Comparison of ENCODE assay signal across 15 cellular contexts in genomic region chr19:18253716-18254115, GRCh38. TPM values are rescaled to one million over a fixed set of nuclear protein-coding genes. Genes with fewer than 3 reads are reported as not detected.
A peak's percentile ranks its signal among the peaks of the same experiment; 100 is the strongest.
DNase-seq lines count a peak whose midpoint lies in the region; ATAC-seq, FAIRE-seq and TF ChIP-seq lines count a peak whose summit lies in the region.
"Had no signal": no experiment of that assay in that cellular context is flagged by ENCODE, and none has a peak within 500 bp of the region (broad histone marks: within the 10 kb centered on the region; RNA-seq: fewer than 3 reads in every experiment).

No MANE protein-coding gene starts in this region.

- H4K20me1 ChIP-seq in HepG2 (ENCODE audit: insufficient read depth, low read length): no peaks in the 10 kb centered on the region

- H3K4me3 ChIP-seq in heart left ventricle (no peak overlapping the region), right atrium auricular region (no peak overlapping the region), HepG2 (replicated peaks in 1 of 3; ENCODE audit: insufficient read depth in 1 of 3, low read depth in 2 of 3, low read length in 3 of 3) (no peak overlapping the region), Caco-2 (ENCODE audit: low read depth, low read length) (no peak overlapping the region)
- H3K4me3 ChIP-seq: sigmoid colon, thoracic aorta had no signal

- peaks cover 0 to 6% (median 0%) of the 10 kb centered on the region in 9 donors for H3K36me3 ChIP-seq in heart left ventricle
- H3K36me3 ChIP-seq in right atrium auricular region: no peaks in the 10 kb centered on the region
- H3K36me3 ChIP-seq in HepG2 (replicated peaks in 1 of 2; ENCODE audit: control insufficient read depth in 1 of 2, insufficient read depth in 2 of 2, low read length in 2 of 2): no peaks in the 10 kb centered on the region
- H3K36me3 ChIP-seq in Caco-2 (ENCODE audit: control insufficient read depth, insufficient read depth, low read length): no peaks in the 10 kb centered on the region

- H3K9me3 ChIP-seq in heart left ventricle: peaks cover 0 to 4% (median 0%) of the 10 kb centered on the region in 12 donors
- H3K9me3 ChIP-seq in right atrium auricular region: peaks cover 0 to 3% of the 10 kb centered on the region in 2 donors
- no peaks in the 10 kb centered on the region for H3K9me3 ChIP-seq in HepG2 (ENCODE audit: low read length)
- no peaks in the 10 kb centered on the region for H3K9me3 ChIP-seq in Caco-2
- H3K9me3 ChIP-seq: sigmoid colon, thoracic aorta had no signal

- H3K27me3 ChIP-seq in heart left ventricle (peaks cover 0 to 12% (median 4%) of the 10 kb centered on the region in 9 donors), right atrium auricular region (no peaks in the 10 kb centered on the region), HepG2 (ENCODE audit: control insufficient read depth in 1 of 2, insufficient read depth in 2 of 2, low read length in 2 of 2) (peaks cover 2 to 29% of the 10 kb centered on the region in 2 experiments; a peak in 4 of 5 replicates), Caco-2 (replicated peaks; ENCODE audit: control insufficient read depth, insufficient read depth, low read length) (no peaks in the 10 kb centered on the region)

- no peak for FAIRE-seq in HepG2 (lab: Jason Lieb, UNC)

- CTCF ChIA-PET in HepG2 (lab: Yijun Ruan, JAX; ENCODE audit: low intra/inter-chr PET ratio, low total read pairs) (no interaction called here), Caco-2 (lab: Charles Lee) (interaction anchor here (0.8 to 2.7 kb wide), 6 partner anchors 26 to 141 kb away, joined by 3 to 33 read pairs (median 6); partner anchors contain the start of genes LSM4 and MPV17L2)

- in situ Hi-C loops in HepG2 (cut with HindIII; ENCODE audit: extremely low pct_ligation_motif_present, low pct_unique_long_range_greater_than_20kb): loop anchor here (5.0 kb wide), 1 partner anchor 46 kb away; no protein-coding TSS in a partner anchor

- TF ChIP-seq RAD21 in HepG2 (CRISPR knock-in tag; IDR thresholded peaks at IDR 0.05): no peak

- DNase-seq in heart left ventricle (no peak), right atrium auricular region (ENCODE audit: low spot score) (no peak), SKM-1 (lab: John Stamatoyannopoulos, UW; ENCODE audit: unreplicated experiment) (peak; percentile 32), HepG2 (ENCODE audit: low spot score) (no peak), Caco-2 (no peak), A172 (ENCODE audit: low spot score) (no peak)
- DNase-seq: activated CD4-positive, alpha-beta T cell treated with anti-CD3 and anti-CD28 coated beads for 1 hour; DMS53; sigmoid colon had no signal

- H3K27me3 Mint-ChIP-seq in Caco-2 (ENCODE audit: insufficient read depth, unreplicated experiment): no peaks in the 10 kb centered on the region

- POLR2A ChIA-PET in HepG2 (lab: Yijun Ruan, JAX) (no interaction called here), Caco-2 (lab: Charles Lee) (no interaction called here)

- H3K4me2 ChIP-seq in HepG2 (ENCODE audit: low read depth, low read length): no peak overlapping the region

- ATAC-seq in heart left ventricle (peak in 3 of 4 donors; percentile 6 to 45 (median 7)), HepG2 (no peak; the same call in 2 of the 3 replicates), GM19328 (IDR thresholded peaks at IDR 0.05; ENCODE audit: unreplicated experiment) (no peak), HG02588 (IDR thresholded peaks at IDR 0.05; ENCODE audit: unreplicated experiment) (no peak)

- TF ChIP-seq EP300 in HepG2 (IDR thresholded peaks at IDR 0.05; ENCODE audit: low read depth in 2 of 2, low read length in 2 of 2): no peak
- no peak for TF ChIP-seq EP300 in HepG2 (CRISPR knock-in tag; IDR thresholded peaks at IDR 0.05; ENCODE audit: borderline replicate concordance)

- no peaks in the 10 kb centered on the region for H3K36me3 Mint-ChIP-seq in Caco-2 (ENCODE audit: insufficient read depth, unreplicated experiment)
- H3K36me3 Mint-ChIP-seq: brain had no signal

- BruUV-seq in HepG2 (replicated peaks; lab: Mats Ljungman, UMichigan) (no TSS peak), Caco-2 (replicated peaks; lab: Mats Ljungman, UMichigan) (no TSS peak)

- H3K27ac ChIP-seq in heart left ventricle (no peak overlapping the region), right atrium auricular region (no peak overlapping the region), HepG2 (ENCODE audit: extremely low read length, insufficient read depth, low read length) (no peak overlapping the region)
- H3K27ac ChIP-seq: sigmoid colon, thoracic aorta had no signal

- H3K79me2 ChIP-seq in HepG2 (ENCODE audit: insufficient read depth, low read length): no peaks in the 10 kb centered on the region

- H3K9me3 Mint-ChIP-seq in Caco-2 (ENCODE audit: unreplicated experiment): no peaks in the 10 kb centered on the region
- H3K9me3 Mint-ChIP-seq: activated T-helper 1 cell treated with anti-CD3 and anti-CD28 coated beads, Interleukin-12 subunit alpha, Interleukin-12 subunit beta, Interleukin-2, Interleukin-4 antibody, amounts not matched to agents 30 ng/mL and 10 ng/mL and 1 ng/mL, durations not matched to agents 14 hours and 24 hours and 36 hours had no signal

- no peak overlapping the region for H3K9ac ChIP-seq in HepG2 (ENCODE audit: insufficient read depth, low read depth, low read length)

- H3K4me1 ChIP-seq in heart left ventricle (peaks cover 0 to 10% (median 0%) of the 10 kb centered on the region in 12 donors), right atrium auricular region (no peaks in the 10 kb centered on the region), HepG2 (ENCODE audit: insufficient read depth, low read length) (peaks cover 21% of the 10 kb centered on the region), Caco-2 (no peaks in the 10 kb centered on the region)

- no peak overlapping the region for H2AFZ ChIP-seq in HepG2 (ENCODE audit: low read length)

- peaks cover 6% of the 10 kb centered on the region for H3K4me1 Mint-ChIP-seq in Caco-2 (ENCODE audit: low read depth, unreplicated experiment)

- WGBS in heart left ventricle, 4 donors: 46 to 57% (median 53%) methylated on average over 4 to 5 of the region's 5 CpGs
- 19% methylated on average over 4 of the region's 5 CpGs for WGBS in HepG2 (ENCODE audit: low lambda C conversion rate)

- H3K27ac Mint-ChIP-seq in Caco-2 (ENCODE audit: unreplicated experiment): no peak overlapping the region
- H3K27ac Mint-ChIP-seq: activated T-helper 1 cell treated with anti-CD3 and anti-CD28 coated beads, Interleukin-12 subunit alpha, Interleukin-12 subunit beta, Interleukin-2, Interleukin-4 antibody, amounts not matched to agents 30 ng/mL and 10 ng/mL and 1 ng/mL, durations not matched to agents 14 hours and 24 hours and 36 hours had no signal

- intact Hi-C loops in heart left ventricle (cut with DNase I) (loop anchor here in 9 of 10 donors (2.0 to 10.0 kb wide), 8 partner anchors 43 to 246 kb away; partner anchors contain the start of genes ARRDC2 (in 1 of the 9) and MPV17L2 (in 1 of the 9)), HepG2 (cut with micrococcal nuclease; ENCODE audit: unreplicated experiment) (no loop called here), Caco-2 (cut with micrococcal nuclease; ENCODE audit: unreplicated experiment) (loop anchor here (2.0 kb wide), 1 partner anchor 25 kb away; no protein-coding TSS in a partner anchor)

- TF ChIP-seq CTCF in heart left ventricle (IDR thresholded peaks at IDR 0.05) (no peak), right atrium auricular region (IDR thresholded peaks at IDR 0.05) (no peak), HepG2 (CRISPR knock-in tag; IDR thresholded peaks at IDR 0.05) (no peak), Caco-2 (IDR thresholded peaks at IDR 0.05; ENCODE audit: insufficient read depth in 1 of 2, low read depth in 1 of 2, low read length in 1 of 2, severe bottlenecking in 1 of 2, unreplicated experiment in 1 of 2) (no peak)

- TF ChIP-seq POLR2A in heart left ventricle (IDR thresholded peaks at IDR 0.05) (no peak), HepG2 (IDR thresholded peaks at IDR 0.05; ENCODE audit: insufficient read depth in 1 of 2, low read depth in 2 of 2, low read length in 2 of 2) (no peak)

- no peak overlapping the region for H3K4me3 Mint-ChIP-seq in Caco-2 (ENCODE audit: unreplicated experiment)
- H3K4me3 Mint-ChIP-seq: activated T-helper 1 cell treated with anti-CD3 and anti-CD28 coated beads, Interleukin-12 subunit alpha, Interleukin-12 subunit beta, Interleukin-2, Interleukin-4 antibody, amounts not matched to agents 30 ng/mL and 10 ng/mL and 1 ng/mL, durations not matched to agents 14 hours and 24 hours and 36 hours; brain had no signal

RNA-seq across cellular contexts. Expression of gene IQCN, which starts 20.5 kb away (rescaled TPM):
- total RNA-seq in heart left ventricle (1 to 10 TPM in 4 of 9 donors, under 1 TPM in 5; 0.24 to 2.4 (median 0.75) TPM), right atrium auricular region (1 to 10 TPM in 1 of 2 donors, under 1 TPM in 1; 0.52 to 1.5 TPM), HepG2 (2016; rRNA removed; fragmentation: Illumina TruSeq; extraction: Trizol) (0.04 and 0.07 TPM in 2 replicates), Caco-2 (2022) (1.5 and 2.1 TPM in 2 replicates)
- polyA plus RNA-seq in heart left ventricle (1 to 10 TPM in 1 of 2 donors, under 1 TPM in 1; 0.28 to 2.8 TPM), HepG2 (2011; rRNA removed) (0.14 and 0.18 TPM in 2 replicates)
- not detected in 2 replicates for total RNA-seq in HepG2 (2016; cell fraction: cytosol; rRNA removed; fragmentation: Illumina TruSeq; extraction: Trizol; ENCODE audit: low read depth)
- total RNA-seq in HepG2 (2016; cell fraction: insoluble cytoplasmic fraction; rRNA removed; fragmentation: Illumina TruSeq; extraction: Trizol): 0.04 TPM in 1 of 2 replicates, not detected in the other
- not detected in 2 replicates for total RNA-seq in HepG2 (2016; cell fraction: membrane; rRNA removed; fragmentation: Illumina TruSeq; extraction: Trizol)
- 0.13 TPM in 1 of 2 replicates, not detected in the other for total RNA-seq in HepG2 (2016; cell fraction: nucleus; rRNA removed; fragmentation: Illumina TruSeq; extraction: Trizol)
- 0.03 and 0.04 TPM in 2 replicates for polyA plus RNA-seq in HepG2 (2011; cell fraction: cytosol; rRNA removed)
- polyA plus RNA-seq in HepG2 (2011; cell fraction: nucleus; rRNA removed): 1.3 and 1.5 TPM in 2 replicates
- polyA plus RNA-seq in HepG2 (2012): 0.13 TPM in 2 replicates
- not detected in 2 replicates for polyA plus RNA-seq in HepG2 (2016; cell fraction: cytosol; fragmentation: Illumina TruSeq; extraction: Trizol; ENCODE audit: low read depth)
- not detected in 2 replicates for polyA plus RNA-seq in HepG2 (2016; cell fraction: insoluble cytoplasmic fraction; fragmentation: Illumina TruSeq; extraction: Trizol; ENCODE audit: low read depth)
- polyA plus RNA-seq in HepG2 (2016; cell fraction: membrane; fragmentation: Illumina TruSeq; extraction: Trizol; ENCODE audit: low read depth): not detected in 2 replicates
- polyA plus RNA-seq in HepG2 (2016; cell fraction: nucleus; fragmentation: Illumina TruSeq; extraction: Trizol; ENCODE audit: insufficient read depth, low read depth): 0.25 and 0.49 TPM in 2 replicates
- polyA minus RNA-seq in HepG2 (2011; rRNA and poly(A)+ RNA removed; ENCODE audit: low replicate concordance): 0.26 and 0.91 TPM in 2 replicates
- polyA minus RNA-seq in HepG2 (2011; cell fraction: cytosol; rRNA and poly(A)+ RNA removed): 0.53 TPM in 1 of 2 replicates, not detected in the other
- polyA minus RNA-seq in HepG2 (2011; cell fraction: nucleus; rRNA and poly(A)+ RNA removed): 0.52 and 0.62 TPM in 2 replicates
- 0.69 and 1.2 TPM in 2 replicates for total RNA-seq in A172 (2014; rRNA removed; shearing (Covaris generic))

RNA-seq across cellular contexts. Expression of gene PDE4C, which starts 27.5 kb away (rescaled TPM):
- 1 to 10 TPM in 5 of 9 donors, under 1 TPM in 3, not detected in 1; 0.16 to 3.6 (median 1.1) TPM for total RNA-seq in heart left ventricle
- 1 to 10 TPM in 1 of 2 donors, under 1 TPM in 1; 0.82 to 4.6 TPM for polyA plus RNA-seq in heart left ventricle
- 1 to 10 TPM in 1 of 2 donors, not detected in 1; 1.4 TPM for total RNA-seq in right atrium auricular region
- 0.90 and 1.4 TPM in 2 replicates for total RNA-seq in HepG2 (2016; rRNA removed; fragmentation: Illumina TruSeq; extraction: Trizol)
- 0.30 and 0.44 TPM in 2 replicates for total RNA-seq in HepG2 (2016; cell fraction: cytosol; rRNA removed; fragmentation: Illumina TruSeq; extraction: Trizol; ENCODE audit: low read depth)
- total RNA-seq in HepG2 (2016; cell fraction: insoluble cytoplasmic fraction; rRNA removed; fragmentation: Illumina TruSeq; extraction: Trizol): 0.49 and 1.5 TPM in 2 replicates
- 0.07 and 0.37 TPM in 2 replicates for total RNA-seq in HepG2 (2016; cell fraction: membrane; rRNA removed; fragmentation: Illumina TruSeq; extraction: Trizol)
- 1.7 and 2.4 TPM in 2 replicates for total RNA-seq in HepG2 (2016; cell fraction: nucleus; rRNA removed; fragmentation: Illumina TruSeq; extraction: Trizol)
- 14.0 and 17.9 TPM in 2 replicates for polyA plus RNA-seq in HepG2 (2011; rRNA removed)
- polyA plus RNA-seq in HepG2 (2011; cell fraction: cytosol; rRNA removed): 3.4 and 4.6 TPM in 2 replicates
- polyA plus RNA-seq in HepG2 (2011; cell fraction: nucleus; rRNA removed): 128 and 158 TPM in 2 replicates
- 2.2 and 3.2 TPM in 2 replicates for polyA plus RNA-seq in HepG2 (2012)
- polyA plus RNA-seq in HepG2 (2016; cell fraction: cytosol; fragmentation: Illumina TruSeq; extraction: Trizol; ENCODE audit: low read depth): not detected in 2 replicates
- 0.33 and 0.37 TPM in 2 replicates for polyA plus RNA-seq in HepG2 (2016; cell fraction: insoluble cytoplasmic fraction; fragmentation: Illumina TruSeq; extraction: Trizol; ENCODE audit: low read depth)
- not detected in 2 replicates for polyA plus RNA-seq in HepG2 (2016; cell fraction: membrane; fragmentation: Illumina TruSeq; extraction: Trizol; ENCODE audit: low read depth)
- polyA plus RNA-seq in HepG2 (2016; cell fraction: nucleus; fragmentation: Illumina TruSeq; extraction: Trizol; ENCODE audit: insufficient read depth, low read depth): 10.9 and 11.5 TPM in 2 replicates
- polyA minus RNA-seq in HepG2 (2011; rRNA and poly(A)+ RNA removed; ENCODE audit: low replicate concordance): 0.56 and 12.3 TPM in 2 replicates
- 1.5 and 3.1 TPM in 2 replicates for polyA minus RNA-seq in HepG2 (2011; cell fraction: cytosol; rRNA and poly(A)+ RNA removed)
- 30.4 and 31.1 TPM in 2 replicates for polyA minus RNA-seq in HepG2 (2011; cell fraction: nucleus; rRNA and poly(A)+ RNA removed)
- 0.36 and 0.46 TPM in 2 replicates for total RNA-seq in Caco-2 (2022)
- 0.02 TPM in 1 of 2 replicates, not detected in the other for total RNA-seq in A172 (2014; rRNA removed; shearing (Covaris generic))
- total RNA-seq: activated T-helper 1 cell treated with anti-CD3 and anti-CD28 coated beads, Interleukin-12 subunit alpha, Interleukin-12 subunit beta, Interleukin-2, Interleukin-4 antibody, amounts not matched to agents 30 ng/mL and 10 ng/mL and 1 ng/mL, durations not matched to agents 14 hours and 24 hours and 36 hours; myocyte had no signal

RNA-seq across cellular contexts. Expression of gene JUND, which starts 27.7 kb away (rescaled TPM):
- 100 to 1,000 TPM in 7 of 9 donors, 10 to 100 TPM in 2; 80.2 to 352 (median 137) TPM for total RNA-seq in heart left ventricle
- 100 to 1,000 TPM; 114 to 236 TPM for polyA plus RNA-seq in heart left ventricle
- 100 to 1,000 TPM; 240 to 420 TPM for total RNA-seq in right atrium auricular region
- total RNA-seq in HepG2 (2016; rRNA removed; fragmentation: Illumina TruSeq; extraction: Trizol): 31.8 and 41.2 TPM in 2 replicates
- 36.4 and 41.0 TPM in 2 replicates for total RNA-seq in HepG2 (2016; cell fraction: cytosol; rRNA removed; fragmentation: Illumina TruSeq; extraction: Trizol; ENCODE audit: low read depth)
- total RNA-seq in HepG2 (2016; cell fraction: insoluble cytoplasmic fraction; rRNA removed; fragmentation: Illumina TruSeq; extraction: Trizol): 30.0 and 40.6 TPM in 2 replicates
- total RNA-seq in HepG2 (2016; cell fraction: membrane; rRNA removed; fragmentation: Illumina TruSeq; extraction: Trizol): 68.5 and 98.0 TPM in 2 replicates
- 23.4 and 45.2 TPM in 2 replicates for total RNA-seq in HepG2 (2016; cell fraction: nucleus; rRNA removed; fragmentation: Illumina TruSeq; extraction: Trizol)
- 59.8 and 124 TPM in 2 replicates for polyA plus RNA-seq in HepG2 (2011; rRNA removed)
- polyA plus RNA-seq in HepG2 (2011; cell fraction: cytosol; rRNA removed): 93.9 and 178 TPM in 2 replicates
- 129 and 136 TPM in 2 replicates for polyA plus RNA-seq in HepG2 (2011; cell fraction: nucleus; rRNA removed)
- 44.0 and 66.6 TPM in 2 replicates for polyA plus RNA-seq in HepG2 (2012)
- 85.1 and 91.8 TPM in 2 replicates for polyA plus RNA-seq in HepG2 (2016; cell fraction: cytosol; fragmentation: Illumina TruSeq; extraction: Trizol; ENCODE audit: low read depth)
- polyA plus RNA-seq in HepG2 (2016; cell fraction: insoluble cytoplasmic fraction; fragmentation: Illumina TruSeq; extraction: Trizol; ENCODE audit: low read depth): 74.4 and 76.0 TPM in 2 replicates
- 131 and 149 TPM in 2 replicates for polyA plus RNA-seq in HepG2 (2016; cell fraction: membrane; fragmentation: Illumina TruSeq; extraction: Trizol; ENCODE audit: low read depth)
- 77.1 and 84.7 TPM in 2 replicates for polyA plus RNA-seq in HepG2 (2016; cell fraction: nucleus; fragmentation: Illumina TruSeq; extraction: Trizol; ENCODE audit: insufficient read depth, low read depth)
- polyA minus RNA-seq in HepG2 (2011; rRNA and poly(A)+ RNA removed; ENCODE audit: low replicate concordance): 49.7 and 194 TPM in 2 replicates
- 164 and 168 TPM in 2 replicates for polyA minus RNA-seq in HepG2 (2011; cell fraction: cytosol; rRNA and poly(A)+ RNA removed)
- polyA minus RNA-seq in HepG2 (2011; cell fraction: nucleus; rRNA and poly(A)+ RNA removed): 60.5 and 91.9 TPM in 2 replicates
- 75.5 and 78.8 TPM in 2 replicates for total RNA-seq in Caco-2 (2022)
- 91.3 and 129 TPM in 2 replicates for total RNA-seq in A172 (2014; rRNA removed; shearing (Covaris generic))

RNA-seq across cellular contexts. Expression of gene RAB3A, which starts 49.9 kb away (rescaled TPM):
- total RNA-seq in heart left ventricle (10 to 100 TPM in 8 of 9 donors, 1 to 10 TPM in 1; 6.9 to 39.2 (median 31.5) TPM), right atrium auricular region (10 to 100 TPM in 1 of 2 donors, 1 to 10 TPM in 1; 8.6 to 27.0 TPM), HepG2 (2016; rRNA removed; fragmentation: Illumina TruSeq; extraction: Trizol) (0.53 and 0.58 TPM in 2 replicates), Caco-2 (2022) (2.3 and 3.9 TPM in 2 replicates)
- polyA plus RNA-seq in heart left ventricle (10 to 100 TPM; 17.2 to 20.1 TPM), HepG2 (2011; rRNA removed) (0.95 and 0.98 TPM in 2 replicates)
- 1.5 and 2.4 TPM in 2 replicates for total RNA-seq in HepG2 (2016; cell fraction: cytosol; rRNA removed; fragmentation: Illumina TruSeq; extraction: Trizol; ENCODE audit: low read depth)
- 0.61 and 1.2 TPM in 2 replicates for total RNA-seq in HepG2 (2016; cell fraction: insoluble cytoplasmic fraction; rRNA removed; fragmentation: Illumina TruSeq; extraction: Trizol)
- 1.4 and 1.8 TPM in 2 replicates for total RNA-seq in HepG2 (2016; cell fraction: membrane; rRNA removed; fragmentation: Illumina TruSeq; extraction: Trizol)
- 1.0 and 1.4 TPM in 2 replicates for total RNA-seq in HepG2 (2016; cell fraction: nucleus; rRNA removed; fragmentation: Illumina TruSeq; extraction: Trizol)
- 1.4 TPM in 2 replicates for polyA plus RNA-seq in HepG2 (2011; cell fraction: cytosol; rRNA removed)
- polyA plus RNA-seq in HepG2 (2011; cell fraction: nucleus; rRNA removed): 2.7 and 3.2 TPM in 2 replicates
- 1.8 and 2.1 TPM in 2 replicates for polyA plus RNA-seq in HepG2 (2012)
- 0.90 and 0.94 TPM in 2 replicates for polyA plus RNA-seq in HepG2 (2016; cell fraction: cytosol; fragmentation: Illumina TruSeq; extraction: Trizol; ENCODE audit: low read depth)
- polyA plus RNA-seq in HepG2 (2016; cell fraction: insoluble cytoplasmic fraction; fragmentation: Illumina TruSeq; extraction: Trizol; ENCODE audit: low read depth): 1.1 and 2.1 TPM in 2 replicates
- 1.1 TPM in 2 replicates for polyA plus RNA-seq in HepG2 (2016; cell fraction: membrane; fragmentation: Illumina TruSeq; extraction: Trizol; ENCODE audit: low read depth)
- 2.0 and 3.3 TPM in 2 replicates for polyA plus RNA-seq in HepG2 (2016; cell fraction: nucleus; fragmentation: Illumina TruSeq; extraction: Trizol; ENCODE audit: insufficient read depth, low read depth)
- polyA minus RNA-seq in HepG2 (2011; rRNA and poly(A)+ RNA removed; ENCODE audit: low replicate concordance): 4.2 and 9.4 TPM in 2 replicates
- 3.9 and 4.1 TPM in 2 replicates for polyA minus RNA-seq in HepG2 (2011; cell fraction: cytosol; rRNA and poly(A)+ RNA removed)
- polyA minus RNA-seq in HepG2 (2011; cell fraction: nucleus; rRNA and poly(A)+ RNA removed): 0.64 and 1.2 TPM in 2 replicates
- total RNA-seq in A172 (2014; rRNA removed; shearing (Covaris generic)): 0.26 and 2.6 TPM in 2 replicates

Comparison
In these comparisons a context has a peak if more than half of its experiments do, and no peak if none do; other contexts are left out.
1. ATAC-seq: peak in heart left ventricle (3 of 4); none in HepG2 (single experiment), GM19328 (single experiment) and HG02588 (single experiment).